Comparison of ENCODE assay signal across 8 cellular contexts in the genomic region with DNA sequence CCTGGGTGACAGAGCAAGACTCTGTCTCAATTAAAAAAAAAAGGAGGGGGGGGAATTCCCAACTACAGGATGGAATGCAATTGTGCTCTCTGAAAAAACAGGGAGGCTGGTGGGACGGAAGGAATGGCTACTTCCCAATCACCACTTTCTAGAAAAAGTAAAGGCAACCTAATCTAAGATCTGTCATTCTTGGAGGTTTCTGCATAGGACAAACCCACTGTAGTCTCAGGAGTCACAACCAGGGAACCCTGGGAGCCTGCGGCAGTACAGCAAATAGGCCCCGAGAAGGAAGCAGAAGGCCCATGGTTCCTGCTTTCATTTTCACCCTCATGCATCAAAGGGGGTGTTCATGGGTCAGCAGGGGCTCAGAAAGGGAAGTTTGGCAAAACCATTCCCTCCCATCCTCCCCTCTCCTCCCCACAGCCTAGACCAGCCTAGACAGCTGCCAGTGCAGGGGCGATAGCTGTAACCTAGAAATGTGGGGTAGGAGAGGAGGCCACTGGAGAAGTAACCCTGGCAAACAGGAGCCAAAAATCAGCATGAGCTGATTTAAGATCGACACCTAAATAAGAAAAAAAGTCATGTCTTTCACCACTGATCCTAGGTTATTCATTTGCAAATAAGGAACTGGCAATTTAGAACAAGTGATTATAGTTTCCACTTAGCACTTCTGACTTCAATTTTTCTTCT. TPM values are rescaled to one million over a fixed set of nuclear protein-coding genes. Genes with fewer than 3 reads are reported as not detected.
DNase-seq lines count a peak whose midpoint lies in the region; ATAC-seq, FAIRE-seq and TF ChIP-seq lines count a peak whose summit lies in the region.

No MANE protein-coding gene starts in this region.

- TF ChIP-seq POLR2A in H1 (IDR thresholded peaks at IDR 0.05; ENCODE audit: control extremely low read depth in 1 of 2, low read depth in 2 of 2, low read length in 2 of 2) (no peak), erythroblast (IDR thresholded peaks at IDR 0.05; ENCODE audit: low read length) (no peak)

- H2AK5ac ChIP-seq in H1 (ENCODE audit: low read depth, low read length) = no peak overlapping the region

- peaks cover 9% of the 10 kb centered on the region for H3K4me1 ChIP-seq in MM.1S (ENCODE audit: low read length)
- H3K4me1 ChIP-seq in H1 (replicated peaks in 1 of 4; ENCODE audit: control insufficient read depth in 3 of 4, insufficient read depth in 4 of 4, low read length in 3 of 4) = peaks cover 0 to 7% (median 2%) of the 10 kb centered on the region in 4 experiments; a peak in 5 of 7 replicates

- H3K9ac ChIP-seq in MM.1S (ENCODE audit: low read length) = no peak overlapping the region
- H3K9ac ChIP-seq in H1 (replicated peaks in 1 of 4; ENCODE audit: extremely low read depth in 1 of 4, low read depth in 3 of 4, low read length in 3 of 4) = no peak overlapping the region

- H3K4ac ChIP-seq in H1 (replicated peaks; ENCODE audit: insufficient read length, low read depth, low read length) = no peak overlapping the region

- no peak overlapping the region for H4K5ac ChIP-seq in H1 (ENCODE audit: insufficient read length, low read depth, low read length)

- TF ChIP-seq CTCF in MM.1S (IDR thresholded peaks at IDR 0.05; ENCODE audit: low read length) (no peak), H1 (IDR thresholded peaks at IDR 0.05; ENCODE audit: control extremely low read depth in 1 of 3, insufficient read depth in 1 of 3, low read depth in 1 of 3, low read length in 3 of 3) (no peak)

- H2BK12ac ChIP-seq in H1 (ENCODE audit: low read depth, low read length) = no peak overlapping the region

- FAIRE-seq in H1 (lab: Jason Lieb, UNC) = no peak

- peak overlapping the region; percentile 12; the same call in 1 of the 2 replicates for H3K27ac ChIP-seq in MM.1S (ENCODE audit: low read length)
- H3K27ac ChIP-seq in H1 (ENCODE audit: low read depth, low read length) = no peak overlapping the region

- H3K79me1 ChIP-seq in H1 (ENCODE audit: low read depth, low read length) = peaks cover 2% of the 10 kb centered on the region; the same call in 1 of the 2 replicates

- no peaks in the 10 kb centered on the region for H3K36me3 ChIP-seq in MM.1S (replicated peaks; ENCODE audit: insufficient read depth, low read length)
- H3K36me3 ChIP-seq in H1 (ENCODE audit: control insufficient read depth in 2 of 4, insufficient read depth in 4 of 4, low read length in 3 of 4) = no peaks in the 10 kb centered on the region; a peak in 2 of 8 replicates

- H3K9me2 ChIP-seq in MM.1S (replicated peaks; ENCODE audit: insufficient read depth, low read length) = no peaks in the 10 kb centered on the region

- 0 out of 2 replicates have a peak overlapping the region, but pooled peaks have one; percentile 38 for H2BK20ac ChIP-seq in H1 (ENCODE audit: low read length)

- H3K4me3 ChIP-seq in MM.1S (ENCODE audit: low read length) (no peak overlapping the region), H1 (ENCODE audit: extremely low read depth in 1 of 4, insufficient read depth in 2 of 4, low read depth in 3 of 4, low read length in 4 of 4) (no peak overlapping the region)

- no peaks in the 10 kb centered on the region for H3K27me3 ChIP-seq in MM.1S (replicated peaks; ENCODE audit: insufficient read depth, low read length)
- H3K27me3 ChIP-seq in H1 (replicated peaks in 1 of 4; ENCODE audit: control insufficient read depth in 3 of 4, extremely low read depth in 1 of 4, insufficient read depth in 3 of 4, low read length in 3 of 4) = peaks cover 0 to 2% (median 0%) of the 10 kb centered on the region in 4 experiments; a peak in 1 of 7 replicates

- H2BK5ac ChIP-seq in H1 (ENCODE audit: low read depth, low read length) = 0 out of 2 replicates have a peak overlapping the region, but pooled peaks have one; percentile 46

- no peak overlapping the region for H3K14ac ChIP-seq in H1 (ENCODE audit: insufficient read length)

- no peak overlapping the region for H4K8ac ChIP-seq in H1 (ENCODE audit: extremely low read depth, insufficient read depth, low read length)

- TF ChIP-seq RAD21 in H1 (IDR thresholded peaks at IDR 0.05 in 1 of 2, conservative IDR thresholded peaks at IDR 0.05 in 1 of 2; ENCODE audit: low read depth in 2 of 2, low read length in 2 of 2) = no peak

- no peak overlapping the region for H2BK120ac ChIP-seq in H1 (replicated peaks; ENCODE audit: low read depth, low read length)

- H4K91ac ChIP-seq in H1 (replicated peaks; ENCODE audit: insufficient read length, low read length) = no peak overlapping the region

- H3K9me3 ChIP-seq in MM.1S (replicated peaks; ENCODE audit: insufficient read depth, low read length) = no peaks in the 10 kb centered on the region
- peaks cover 0 to 3% of the 10 kb centered on the region in 2 experiments; a peak in 1 of 4 replicates for H3K9me3 ChIP-seq in H1 (ENCODE audit: insufficient read depth in 2 of 2, low read depth in 1 of 2, low read length in 1 of 2)

- H3K79me2 ChIP-seq in MM.1S (ENCODE audit: low read length) = no peaks in the 10 kb centered on the region
- no peaks in the 10 kb centered on the region for H3K79me2 ChIP-seq in H1 (ENCODE audit: control insufficient read depth in 1 of 2, insufficient read depth in 2 of 2, low read length in 2 of 2)

- CTCF ChIA-PET in H1 (lab: Charles Lee; ENCODE audit: partially characterized antibody) = interaction anchor here (1.2 to 3.0 kb wide), 5 partner anchors 17 to 93 kb away, joined by 3 to 19 read pairs (median 8); no protein-coding TSS in a partner anchor

- no peaks in the 10 kb centered on the region for H4K20me1 ChIP-seq in MM.1S (ENCODE audit: insufficient read depth, low read length)
- peaks cover 0 to 7% of the 10 kb centered on the region in 2 experiments for H4K20me1 ChIP-seq in H1 (replicated peaks in 1 of 2; ENCODE audit: control insufficient read depth in 1 of 2, insufficient read depth in 2 of 2, low read length in 2 of 2)

- peaks cover 8% of the 10 kb centered on the region; the same call in 1 of the 2 replicates for H3K23me2 ChIP-seq in H1 (ENCODE audit: low read depth, low read length)

- H3K23ac ChIP-seq in H1 (ENCODE audit: insufficient read length) = no peak overlapping the region

- WGBS in H1 (ENCODE audit: extremely low coverage in 1 of 2, insufficient coverage in 1 of 2, insufficient read length in 1 of 2, insufficient replicate concordance in 2 of 2, low coverage in 1 of 2, low lambda C conversion rate in 2 of 2, missing lambda C conversion rate in 1 of 2), 2 experiments = 78% methylated on average over 5 of the region's 5 CpGs; no CpG with 5 or more reads in 1 of the 2 experiments

- ATAC-seq in GM21423 (IDR thresholded peaks at IDR 0.05; ENCODE audit: unreplicated experiment) = peak; percentile 91

- H3F3A ChIP-seq in MM.1S (ENCODE audit: insufficient read depth, low read length) = no peaks in the 10 kb centered on the region

- H3K56ac ChIP-seq in H1 (replicated peaks; ENCODE audit: insufficient read length, low read depth, low read length) = no peak overlapping the region

- peak overlapping the region; percentile 14; the same call in 1 of the 2 replicates for H3K18ac ChIP-seq in H1 (ENCODE audit: extremely low read depth, low read length)

- POLR2A ChIA-PET in H1 (lab: Charles Lee; ENCODE audit: partially characterized antibody) = interaction anchor here (1.6 kb wide), 1 partner anchor 47 kb away, joined by 5 read pairs; no protein-coding TSS in a partner anchor

- DNase-seq in ELR (ENCODE audit: low read depth) (peak; percentile 36), MM.1S (no peak), H1 (ENCODE audit: low read depth in 1 of 2, low spot score in 2 of 2) (no peak), superior temporal gyrus (ENCODE audit: extremely low spot score) (peak; percentile 14), NCI-H1930 (lab: John Stamatoyannopoulos, UW) (no peak), epidermal melanocyte (ENCODE audit: insufficient read length, low spot score) (no peak), erythroblast (lab: John Stamatoyannopoulos, UW) (no peak)

- H2AFZ ChIP-seq in MM.1S (ENCODE audit: low read length) (peak overlapping the region; percentile 18), H1 (ENCODE audit: low read length) (no peak overlapping the region)

- H2BK15ac ChIP-seq in H1 (ENCODE audit: low read length) = no peak overlapping the region

- H3K4me2 ChIP-seq in MM.1S (ENCODE audit: low read depth, low read length) (peak overlapping the region; percentile 28; the same call in 1 of the 2 replicates), H1 (ENCODE audit: insufficient read depth in 1 of 2, low read depth in 2 of 2, low read length in 2 of 2) (peak overlapping the region in 1 of 2 experiments; percentile 43; a peak in 1 of 4 replicates)

- no peak for TF ChIP-seq EP300 in H1 (IDR thresholded peaks at IDR 0.05; ENCODE audit: borderline replicate concordance in 1 of 2, low read depth in 2 of 2, low read length in 2 of 2)

TF ChIP-seq in H1, 55 proteins besides CTCF, POLR2A, EP300 and RAD21:
- TF ChIP-seq CBX8 (IDR thresholded peaks at IDR 0.05; ENCODE audit: borderline replicate concordance, low read depth, low read length) (no peak), SRF (IDR thresholded peaks at IDR 0.05; ENCODE audit: low read depth, low read length) (no peak), TAF7 (optimal IDR thresholded peaks at IDR 0.05; ENCODE audit: borderline replicate concordance, low read depth, low read length) (no peak)

RNA-seq across cellular contexts. Expression of a gene that starts 48.0 kb away (rescaled TPM):
- total RNA-seq in H1 (2021; fragmentation: NEBNext Ultra II Directional; extraction: Animal tissue kit (Norgen Biotek cat#: 25700)) = 18.6 and 19.7 TPM in 2 replicates
- 17.3 and 17.6 TPM in 2 replicates for polyA plus RNA-seq in H1 (2011; rRNA removed)
- 11.8 TPM for polyA plus RNA-seq in H1 (2011; cell fraction: cytosol; rRNA removed)
- polyA plus RNA-seq in H1 (2011; cell fraction: nucleus; rRNA removed) = 60.0 TPM
- 14.8 to 18.1 TPM (median 16.3 TPM) in 4 replicates for polyA plus RNA-seq in H1 (2012, experiment 1 of 2)
- 7.3 TPM for polyA plus RNA-seq in H1 (2012, experiment 2 of 2)
- 27.0 TPM for polyA plus RNA-seq in H1 (2013, experiment 1 of 2)
- polyA plus RNA-seq in H1 (2013, experiment 2 of 2) = 24.8 TPM
- polyA minus RNA-seq in H1 (2011; rRNA and poly(A)+ RNA removed) = 58.8 and 70.9 TPM in 2 replicates
- polyA minus RNA-seq in H1 (2011; cell fraction: cytosol; rRNA and poly(A)+ RNA removed) = 22.2 TPM
- polyA minus RNA-seq in H1 (2011; cell fraction: nucleus; rRNA and poly(A)+ RNA removed) = 67.6 TPM

Comparison
In these comparisons a context has a peak if more than half of its experiments do, and no peak if none do; other contexts are left out.
1. DNase-seq: peak in ELR (single experiment) and superior temporal gyrus (single experiment); none in MM.1S (single experiment), H1 (0 of 2), NCI-H1930 (0 of 2), epidermal melanocyte (single experiment) and erythroblast (0 of 2).